Comparison of ENCODE assay signal across 9 cellular contexts in the genomic region with DNA sequence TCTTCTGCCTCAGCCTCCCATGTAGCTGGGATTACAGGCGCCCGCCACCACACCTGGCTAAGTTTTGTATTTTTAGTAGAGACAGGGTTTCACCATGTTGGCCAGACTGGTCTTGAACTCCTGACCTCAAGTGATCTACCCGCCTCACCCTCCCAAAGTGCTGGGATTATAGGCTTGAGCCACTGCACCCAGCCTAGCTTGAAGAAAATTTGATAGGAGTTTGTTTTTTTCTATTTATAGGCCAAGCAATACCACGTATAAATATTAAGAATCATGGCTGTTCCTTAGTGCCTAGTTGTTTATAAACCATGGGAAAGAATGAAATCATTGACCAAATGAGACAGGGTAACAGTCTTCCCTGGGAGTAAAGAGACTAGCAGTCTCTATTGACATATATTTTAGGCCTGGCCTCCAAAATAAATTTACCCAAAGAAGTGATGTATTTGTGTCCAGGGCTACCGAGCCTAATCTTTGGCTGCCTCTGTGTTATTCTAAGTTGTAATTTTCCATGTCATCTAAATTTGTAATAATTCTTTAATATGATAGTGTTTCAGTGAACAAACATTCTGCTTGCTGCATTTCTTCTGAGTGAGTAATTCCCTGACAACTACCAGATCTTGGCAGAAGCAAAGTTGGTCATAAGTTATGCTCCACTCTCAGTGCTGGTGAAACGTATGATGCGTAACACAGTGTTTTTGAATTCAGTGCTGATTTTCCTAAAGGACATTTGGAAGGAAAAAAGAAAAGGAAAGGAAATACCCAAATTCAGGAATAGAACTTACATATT. TPM values are rescaled to one million over a fixed set of nuclear protein-coding genes. Genes with fewer than 3 reads are reported as not detected.
DNase-seq lines count a peak whose midpoint lies in the region; ATAC-seq and TF ChIP-seq lines count a peak whose summit lies in the region.
"Had no signal": no experiment of that assay in that cellular context is flagged by ENCODE, and none has a peak within 500 bp of the region (broad histone marks: within the 10 kb centered on the region; RNA-seq: fewer than 3 reads in every experiment).

No MANE protein-coding gene starts in this region.

- H2AK9ac ChIP-seq in IMR-90 (replicated peaks; ENCODE audit: low read depth, low read length, poor library complexity) = no peak overlapping the region

- no peak overlapping the region for H2BK15ac ChIP-seq in IMR-90 (ENCODE audit: low read depth, low read length)

- dilution Hi-C loops in IMR-90 (cut with HindIII; ENCODE audit: low sequenced_read_pairs, unreplicated experiment) = no loop called here

- peaks cover 24% of the 10 kb centered on the region for H3K9me1 ChIP-seq in IMR-90 (ENCODE audit: insufficient read depth, low read length)

- peak overlapping the region; percentile 79 for H3K4me2 ChIP-seq in IMR-90 (ENCODE audit: low read depth, low read length)

- CTCF ChIA-PET in IMR-90 (lab: Yijun Ruan, JAX) = interaction anchor here (0.9 kb wide), 1 partner anchor 552 kb away, joined by 5 read pairs; no protein-coding TSS in a partner anchor

- POLR2A ChIA-PET in IMR-90 (lab: Charles Lee; ENCODE audit: unreplicated experiment) = no interaction called here

- no peak overlapping the region for H2BK120ac ChIP-seq in IMR-90 (ENCODE audit: low read depth, low read length)

- TF ChIP-seq RAD21 in IMR-90 (IDR thresholded peaks at IDR 0.05; ENCODE audit: low read length) = no peak

- ATAC-seq in IMR-90 (ENCODE audit: low read depth) (peak; percentile 87), thoracic aorta (ENCODE audit: insufficient number of reproducible peaks, low FRiP score, low read depth) (peak; percentile 94), HG02610 (IDR thresholded peaks at IDR 0.05; ENCODE audit: unreplicated experiment) (no peak), HG03565 (IDR thresholded peaks at IDR 0.05; ENCODE audit: unreplicated experiment) (no peak)
- ATAC-seq: activated CD8-positive, alpha-beta T cell treated with anti-CD3 and anti-CD28 coated beads, Interleukin-2, amount 10 ng/mL, durations not matched to agents 7 days and 5 days had no signal

- H3K4me1 ChIP-seq in IMR-90 (ENCODE audit: control insufficient read depth, insufficient read depth, low read length) (peaks cover 21% of the 10 kb centered on the region), thoracic aorta (ENCODE audit: control insufficient read depth in 1 of 2, low read depth in 2 of 2) (peaks cover 61 to 93% of the 10 kb centered on the region in 2 donors)

- intact Hi-C loops in IMR-90 (cut with micrococcal nuclease) = loop anchor here (1.0 kb wide), 1 partner anchor 11 kb away; no protein-coding TSS in a partner anchor

- peak overlapping the region; percentile 93 for H2BK5ac ChIP-seq in IMR-90 (ENCODE audit: low read depth, low read length, poor library complexity, severe bottlenecking)

- H3K9me3 ChIP-seq in IMR-90 (ENCODE audit: control insufficient read depth, insufficient read depth, low read length) (no peaks in the 10 kb centered on the region), thoracic aorta (no peaks in the 10 kb centered on the region)

- H3K27me3 ChIP-seq in IMR-90 (ENCODE audit: control insufficient read depth, insufficient read depth, low read length) (no peaks in the 10 kb centered on the region), thoracic aorta (replicated peaks; ENCODE audit: insufficient read depth) (no peaks in the 10 kb centered on the region)

- WGBS in IMR-90 (ENCODE audit: extremely low coverage in 2 of 2, insufficient read length in 1 of 2), 2 experiments = no CpG with 5 or more reads among the region's 7 CpGs

- in situ Hi-C loops in IMR-90 (cut with MboI; ENCODE audit: low sequenced_read_pairs) = no loop called here
- in situ Hi-C loops in GM13977 (cut with MboI; ENCODE audit: low pct_unique_long_range_greater_than_20kb, low sequenced_read_pairs, unreplicated experiment) = no loop called here

- no peak overlapping the region for H3K23ac ChIP-seq in IMR-90 (ENCODE audit: low read depth, low read length)

- peaks cover 18% of the 10 kb centered on the region; the same call in 1 of the 2 replicates for H4K20me1 ChIP-seq in IMR-90 (ENCODE audit: insufficient read depth, low read length)

- H3K18ac ChIP-seq in IMR-90 (ENCODE audit: low read depth, low read length) = peak overlapping the region; percentile 63; the same call in 1 of the 2 replicates

- H3K4ac ChIP-seq in IMR-90 (ENCODE audit: low read depth, low read length) = peak overlapping the region; percentile 13; the same call in 1 of the 2 replicates

- H3K9ac ChIP-seq in IMR-90 (ENCODE audit: low read depth, low read length) = no peak overlapping the region

- H3K56ac ChIP-seq in IMR-90 (ENCODE audit: extremely low read depth, insufficient read depth, low read length) = no peak overlapping the region

- no peak overlapping the region for H2AFZ ChIP-seq in IMR-90 (replicated peaks; ENCODE audit: low read length, poor library complexity)

- H3K79me1 ChIP-seq in IMR-90 (ENCODE audit: low read depth in 1 of 2, low read length in 2 of 2) = peaks cover 43 to 74% of the 10 kb centered on the region in 2 experiments

- TF ChIP-seq POLR2A in IMR-90 (IDR thresholded peaks at IDR 0.05; ENCODE audit: low read depth, low read length) = no peak

- DNase-seq in IMR-90 = peak; percentile 98
- DNase-seq in coronary artery (ENCODE audit: low spot score) = no peak
- peak; percentile 21 for DNase-seq in left kidney (ENCODE audit: low read depth, low spot score)
- DNase-seq in thoracic aorta (ENCODE audit: low spot score) = no peak
- no peak for DNase-seq in GM19240 (ENCODE audit: insufficient read length, low spot score)
- no peak for DNase-seq in GM13977 (ENCODE audit: low spot score)
- DNase-seq: activated CD8-positive, alpha-beta T cell treated with anti-CD3 and anti-CD28 coated beads, Interleukin-2, amount 10 ng/mL, durations not matched to agents 7 days and 5 days had no signal

- H3K27ac ChIP-seq in IMR-90 (ENCODE audit: insufficient read depth, low read length) = 0 out of 2 replicates have a peak overlapping the region, but pooled peaks have one; percentile 28
- H3K27ac ChIP-seq in coronary artery = peak overlapping the region; percentile 85 to 96
- peak overlapping the region; percentile 98 for H3K27ac ChIP-seq in thoracic aorta

- no peak overlapping the region for H3K14ac ChIP-seq in IMR-90 (replicated peaks; ENCODE audit: low read depth, low read length)

- TF ChIP-seq CTCF in IMR-90 (conservative IDR thresholded peaks at IDR 0.05; ENCODE audit: low read depth, low read length) (no peak), coronary artery (IDR thresholded peaks at IDR 0.05) (no peak), thoracic aorta (IDR thresholded peaks at IDR 0.05) (no peak), GM13977 (IDR thresholded peaks at IDR 0.05; ENCODE audit: extremely low read depth, insufficient read depth, missing control alignments) (no peak)

- no TSS peak for BruUV-seq in IMR-90 (replicated peaks; lab: Mats Ljungman, UMichigan)

- no peak overlapping the region for H4K8ac ChIP-seq in IMR-90 (ENCODE audit: low read depth in 2 of 2, low read length in 2 of 2)

- peak overlapping the region; percentile 8; the same call in 1 of the 2 replicates for H2BK20ac ChIP-seq in IMR-90 (ENCODE audit: low read depth, low read length)

- no peak overlapping the region for H2AK5ac ChIP-seq in IMR-90 (ENCODE audit: low read depth, low read length)

- H4K91ac ChIP-seq in IMR-90 (ENCODE audit: insufficient read depth, low read depth, low read length) = no peak overlapping the region

- peaks cover 6% of the 10 kb centered on the region for H3K36me3 ChIP-seq in IMR-90 (ENCODE audit: control insufficient read depth, insufficient read depth, low read length)
- H3K36me3 ChIP-seq in thoracic aorta = peaks cover 5% of the 10 kb centered on the region

- H3K4me3 ChIP-seq in IMR-90 (ENCODE audit: insufficient read depth, low read depth, low read length) = no peak overlapping the region
- peak overlapping the region; percentile 44 for H3K4me3 ChIP-seq in coronary artery
- peak overlapping the region; percentile 59 for H3K4me3 ChIP-seq in thoracic aorta

- no peak overlapping the region for H4K5ac ChIP-seq in IMR-90 (ENCODE audit: low read depth, low read length)

TF ChIP-seq in IMR-90, 13 proteins besides CTCF, POLR2A, EP300 and RAD21 (continues in another document):
- TF ChIP-seq RFX5 (IDR thresholded peaks at IDR 0.05; ENCODE audit: low read depth, low read length) (no peak), FOS (IDR thresholded peaks at IDR 0.05; ENCODE audit: low read depth, low read length) (peak; percentile 64; the same call in 1 of the 2 replicates), RCOR1 (IDR thresholded peaks at IDR 0.05; ENCODE audit: insufficient replicate concordance, low read length) (no peak), CEBPB (IDR thresholded peaks at IDR 0.05; ENCODE audit: low read depth, low read length) (peak; percentile 56), MAFK (IDR thresholded peaks at IDR 0.05; ENCODE audit: low read depth, low read length) (no peak), NFE2L2 (IDR thresholded peaks at IDR 0.05; ENCODE audit: low read depth, low read length) (no peak), MAZ (IDR thresholded peaks at IDR 0.05; ENCODE audit: borderline replicate concordance, low read depth, low read length) (no peak), CHD1 (IDR thresholded peaks at IDR 0.05; ENCODE audit: low read depth, low read length) (no peak), BHLHE40 (IDR thresholded peaks at IDR 0.05; ENCODE audit: low read depth, low read length) (no peak), MXI1 (IDR thresholded peaks at IDR 0.05; ENCODE audit: borderline replicate concordance, low read depth, low read length) (no peak), SMC3 (IDR thresholded peaks at IDR 0.05; ENCODE audit: low read depth, low read length) (no peak)
- TF ChIP-seq, protein P1, sequence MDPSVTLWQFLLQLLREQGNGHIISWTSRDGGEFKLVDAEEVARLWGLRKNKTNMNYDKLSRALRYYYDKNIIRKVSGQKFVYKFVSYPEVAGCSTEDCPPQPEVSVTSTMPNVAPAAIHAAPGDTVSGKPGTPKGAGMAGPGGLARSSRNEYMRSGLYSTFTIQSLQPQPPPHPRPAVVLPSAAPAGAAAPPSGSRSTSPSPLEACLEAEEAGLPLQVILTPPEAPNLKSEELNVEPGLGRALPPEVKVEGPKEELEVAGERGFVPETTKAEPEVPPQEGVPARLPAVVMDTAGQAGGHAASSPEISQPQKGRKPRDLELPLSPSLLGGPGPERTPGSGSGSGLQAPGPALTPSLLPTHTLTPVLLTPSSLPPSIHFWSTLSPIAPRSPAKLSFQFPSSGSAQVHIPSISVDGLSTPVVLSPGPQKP (IDR thresholded peaks at IDR 0.05; ENCODE audit: borderline replicate concordance, low read depth, low read length) = no peak

RNA-seq across cellular contexts. Expression of gene PKD2, which starts 10.3 kb away (rescaled TPM):
- total RNA-seq in IMR-90 (2012; rRNA removed) (51.3 and 96.7 TPM in 2 replicates), thoracic aorta (100 to 1,000 TPM; 254 to 259 TPM)
- 37.3 and 43.8 TPM in 2 replicates for polyA plus RNA-seq in IMR-90 (2012; rRNA removed)
- 6.0 and 7.7 TPM in 2 replicates for polyA plus RNA-seq in IMR-90 (2012; cell fraction: cytosol; rRNA removed)
- 11.8 and 68.7 TPM in 2 replicates for polyA plus RNA-seq in IMR-90 (2012; cell fraction: nucleus; rRNA removed; ENCODE audit: low replicate concordance)

RNA-seq across cellular contexts. Expression of gene SPP1, which starts 42.2 kb away (rescaled TPM):
- 0.18 and 0.28 TPM in 2 replicates for total RNA-seq in IMR-90 (2012; rRNA removed)
- 0.50 and 0.62 TPM in 2 replicates for polyA plus RNA-seq in IMR-90 (2012; rRNA removed)
- polyA plus RNA-seq in IMR-90 (2012; cell fraction: cytosol; rRNA removed) = 0.26 and 0.44 TPM in 2 replicates
- 0.36 and 0.79 TPM in 2 replicates for polyA plus RNA-seq in IMR-90 (2012; cell fraction: nucleus; rRNA removed; ENCODE audit: low replicate concordance)
- 10 to 100 TPM; 22.1 to 29.2 TPM for total RNA-seq in thoracic aorta
- total RNA-seq: activated CD8-positive, alpha-beta T cell treated with anti-CD3 and anti-CD28 coated beads, Interleukin-2, amount 10 ng/mL, durations not matched to agents 7 days and 5 days had no signal

Comparison
In these comparisons a context has a peak if more than half of its experiments do, and no peak if none do; other contexts are left out.
1. ATAC-seq: peak in IMR-90 (single experiment) and thoracic aorta (single experiment); none in HG02610 (single experiment) and HG03565 (single experiment).
2. DNase-seq: peak in IMR-90 (single experiment) and left kidney (single experiment); none in coronary artery (single experiment), thoracic aorta (single experiment), GM19240 (single experiment) and GM13977 (single experiment).
3. H3K27ac ChIP-seq: peak in every context shown above with its lines; median percentile 98 in thoracic aorta; 90 in coronary artery; 28 in IMR-90.
4. RNA of gene SPP1, which starts 42.2 kb away (total RNA-seq): 22.1 to 29.2 TPM in thoracic aorta; 0.18 to 0.28 TPM in IMR-90; every median in the first group is over 10 times any median in the second.